ENCODE assay signal across 13 cellular contexts in genomic region chr6:88013554-88013953, GRCh38. TPM values are rescaled to one million over a fixed set of nuclear protein-coding genes. Genes with fewer than 3 reads are reported as not detected.
DNase-seq lines count a peak whose midpoint lies in the region; ATAC-seq and TF ChIP-seq lines count a peak whose summit lies in the region.
"Had no signal": no experiment of that assay in that cellular context is flagged by ENCODE, and none has a peak within 500 bp of the region (broad histone marks: within the 10 kb centered on the region; RNA-seq: fewer than 3 reads in every experiment).

No MANE protein-coding gene starts in this region.

- H3K9me2 ChIP-seq in OCI-LY7 (ENCODE audit: insufficient read depth, low read length): no peaks in the 10 kb centered on the region

- H3K9me3 ChIP-seq in AG04450 (ENCODE audit: control insufficient read depth, insufficient read depth, low read length) (no peaks in the 10 kb centered on the region), DND-41 (ENCODE audit: insufficient read depth, low read length, severe bottlenecking) (no peaks in the 10 kb centered on the region), OCI-LY7 (ENCODE audit: low read length) (peaks cover 7% of the 10 kb centered on the region; the same call in 1 of the 2 replicates), MG63 (no peaks in the 10 kb centered on the region)
- H3K9me3 ChIP-seq: body of pancreas, uterus had no signal

- no peaks in the 10 kb centered on the region for H3K79me2 ChIP-seq in DND-41 (ENCODE audit: insufficient read depth, low read length)
- H3K79me2 ChIP-seq in OCI-LY7 (ENCODE audit: insufficient read depth, low read depth, low read length): no peaks in the 10 kb centered on the region

- H3K36me3 ChIP-seq in DND-41 (ENCODE audit: insufficient read depth, low read length): no peaks in the 10 kb centered on the region
- H3K36me3 ChIP-seq in OCI-LY7 (ENCODE audit: insufficient read depth, low read length): no peaks in the 10 kb centered on the region
- no peaks in the 10 kb centered on the region for H3K36me3 ChIP-seq in MG63
- H3K36me3 ChIP-seq: uterus had no signal

- no peak overlapping the region for H3K27ac Mint-ChIP-seq in endothelial cell (ENCODE audit: unreplicated experiment)
- H3K27ac Mint-ChIP-seq: T-helper 2 cell treated with Interferon-gamma antibody and Interleukin-4, amounts not matched to agents 5 μg/mL and 100 μg/mL, for 36 hours had no signal

- H3K36me3 Mint-ChIP-seq in endothelial cell (ENCODE audit: low read depth, unreplicated experiment): no peaks in the 10 kb centered on the region

- no peaks in the 10 kb centered on the region for H3K9me3 Mint-ChIP-seq in endothelial cell (ENCODE audit: unreplicated experiment)
- H3K9me3 Mint-ChIP-seq: T-helper 2 cell treated with Interferon-gamma antibody and Interleukin-4, amounts not matched to agents 5 μg/mL and 100 μg/mL, for 36 hours had no signal

- TF ChIP-seq CTCF in AG04450 (IDR thresholded peaks at IDR 0.05; ENCODE audit: low read depth, low read length) (peak; percentile 21; the same call in 1 of the 2 replicates), DND-41 (IDR thresholded peaks at IDR 0.05; ENCODE audit: borderline replicate concordance, extremely low read depth, low read length, poor library complexity, severe bottlenecking) (peak; percentile 8), OCI-LY7 (conservative IDR thresholded peaks at IDR 0.05; ENCODE audit: low read length) (peak; percentile 67), endothelial cell (IDR thresholded peaks at IDR 0.05; ENCODE audit: unreplicated experiment) (peak; percentile 43)

- DNase-seq in AG04450 (ENCODE audit: low read depth, low spot score): no peak
- no peak for DNase-seq in DND-41
- peak; percentile 41 for DNase-seq in OCI-LY7 (ENCODE audit: low spot score)
- DNase-seq in endothelial cell (ENCODE audit: low spot score): no peak
- no peak for DNase-seq in inferior parietal cortex (ENCODE audit: extremely low spot score)
- no peak for DNase-seq in HuH-7 (ENCODE audit: low spot score)
- DNase-seq in MG63: no peak
- DNase-seq: body of pancreas, uterus had no signal

- no peaks in the 10 kb centered on the region for H3K27me3 Mint-ChIP-seq in endothelial cell (ENCODE audit: unreplicated experiment)

- CTCF ChIA-PET in AG04450 (lab: Charles Lee) (no interaction called here), OCI-LY7 (lab: Charles Lee; ENCODE audit: unreplicated experiment) (no interaction called here)

- POLR2A ChIA-PET in AG04450 (lab: Yijun Ruan, JAX) (no interaction called here), OCI-LY7 (lab: Charles Lee) (interaction anchor here (0.7 kb wide), 1 partner anchor 125 kb away, joined by 4 read pairs; no protein-coding TSS in a partner anchor)

- intact Hi-C loops in OCI-LY7 (cut with micrococcal nuclease; ENCODE audit: unreplicated experiment): loop anchor here (5.0 kb wide), 1 partner anchor 181 kb away; no protein-coding TSS in a partner anchor

- no peak overlapping the region for H3K9ac ChIP-seq in DND-41 (ENCODE audit: low read depth, low read length)

- no peaks in the 10 kb centered on the region for H4K20me1 ChIP-seq in DND-41 (ENCODE audit: insufficient read depth, low read length)
- H4K20me1 ChIP-seq in OCI-LY7 (ENCODE audit: insufficient read depth, low read length): no peaks in the 10 kb centered on the region

- no peak overlapping the region for H3K4me3 Mint-ChIP-seq in endothelial cell (ENCODE audit: unreplicated experiment)

- no TSS peak for BruUV-seq in OCI-LY7 (replicated peaks; lab: Mats Ljungman, UMichigan)

- H3K4me1 Mint-ChIP-seq in endothelial cell (ENCODE audit: unreplicated experiment): no peaks in the 10 kb centered on the region

- H3K27me3 ChIP-seq in AG04450 (ENCODE audit: control insufficient read depth, insufficient read depth, low read length): no peaks in the 10 kb centered on the region
- no peaks in the 10 kb centered on the region for H3K27me3 ChIP-seq in DND-41 (ENCODE audit: insufficient read depth, low read length, poor library complexity)
- H3K27me3 ChIP-seq in MG63: no peaks in the 10 kb centered on the region
- H3K27me3 ChIP-seq: body of pancreas, uterus had no signal

- peaks cover 11% of the 10 kb centered on the region for H3K4me1 ChIP-seq in DND-41 (ENCODE audit: insufficient read depth, low read length)
- peaks cover 21% of the 10 kb centered on the region for H3K4me1 ChIP-seq in OCI-LY7 (ENCODE audit: insufficient read depth, low read length, poor library complexity, severe bottlenecking)
- H3K4me1 ChIP-seq: uterus had no signal

- H3K4me2 ChIP-seq in DND-41 (ENCODE audit: insufficient read depth, low read length) (no peak overlapping the region), OCI-LY7 (ENCODE audit: low read length) (peak overlapping the region; percentile 55)

- H3K4me3 ChIP-seq in AG04450 (ENCODE audit: low read depth, low read length) (no peak overlapping the region), DND-41 (ENCODE audit: low read depth in 1 of 2, low read length in 2 of 2) (no peak overlapping the region), OCI-LY7 (ENCODE audit: low read depth, low read length, poor library complexity, severe bottlenecking) (peak overlapping the region; percentile 45), MG63 (no peak overlapping the region)
- H3K4me3 ChIP-seq: body of pancreas, uterus had no signal

- H2AFZ ChIP-seq in DND-41 (ENCODE audit: low read depth, low read length) (no peak overlapping the region), OCI-LY7 (ENCODE audit: low read length) (peak overlapping the region; percentile 91)

- no peak for ATAC-seq in DND-41 (ENCODE audit: insufficient read depth, low read depth)
- ATAC-seq in GM21717 (IDR thresholded peaks at IDR 0.05; ENCODE audit: unreplicated experiment): no peak
- ATAC-seq: body of pancreas had no signal

- no peak overlapping the region for H3K27ac ChIP-seq in AG04450 (ENCODE audit: low read depth, low read length)
- no peak overlapping the region for H3K27ac ChIP-seq in DND-41 (ENCODE audit: low read length)
- peak overlapping the region; percentile 60 for H3K27ac ChIP-seq in OCI-LY7 (ENCODE audit: low read depth, low read length, poor library complexity, severe bottlenecking)
- H3K27ac ChIP-seq: body of pancreas, uterus had no signal

RNA-seq across cellular contexts. Expression of gene SPACA1, which starts 34.1 kb away (rescaled TPM):
- polyA plus RNA-seq in AG04450 (2011; rRNA removed): not detected in 2 replicates
- polyA minus RNA-seq in AG04450 (2011; rRNA and poly(A)+ RNA removed): not detected in 2 replicates
- total RNA-seq in OCI-LY7 (2014; rRNA removed; shearing (Covaris generic)): not detected in 2 replicates
- total RNA-seq in OCI-LY7 (2022): not detected in 2 replicates
- total RNA-seq in endothelial cell (ENCODE audit: unreplicated experiment): not detected
- not detected in 2 replicates for total RNA-seq in MG63 (2014; rRNA removed; shearing (Covaris generic); ENCODE audit: low replicate concordance)
- total RNA-seq: body of pancreas, HT1080, uterus had no signal
- polyA plus RNA-seq: small intestine had no signal

Comparison
In these comparisons a context has a peak if more than half of its experiments do, and no peak if none do; other contexts are left out.
1. CTCF ChIP-seq: peak in every context shown above with its lines; median percentile 67 in OCI-LY7; 43 in endothelial cell; 21 in AG04450; 8 in DND-41.